17 cellular contexts compared by ENCODE assay signal in genomic region chr11:134574425-134574824, GRCh38.
DNase-seq lines count a peak whose midpoint lies in the region; ATAC-seq and TF ChIP-seq lines count a peak whose summit lies in the region.
"Had no signal": no experiment of that assay in that cellular context is flagged by ENCODE, and none has a peak within 500 bp of the region (broad histone marks: within the 10 kb centered on the region; RNA-seq: fewer than 3 reads in every experiment).

No MANE protein-coding gene starts in this region.

- H2BK5ac ChIP-seq in neuronal stem cell (ENCODE audit: low read length): no peak overlapping the region

- H3K4me2 ChIP-seq in neuronal stem cell (ENCODE audit: insufficient read depth, low read length, poor library complexity, severe bottlenecking): no peak overlapping the region
- H3K4me2 ChIP-seq: A549 had no signal

- no peak overlapping the region for H3K27ac ChIP-seq in right atrium auricular region
- no peak overlapping the region for H3K27ac ChIP-seq in endodermal cell (ENCODE audit: low read depth, low read length)
- H3K27ac ChIP-seq in neuronal stem cell (replicated peaks; ENCODE audit: low read length): no peak overlapping the region
- no peak overlapping the region for H3K27ac ChIP-seq in ascending aorta
- H3K27ac ChIP-seq: A549 had no signal

- H3K9me3 ChIP-seq in right atrium auricular region: no peaks in the 10 kb centered on the region
- H3K9me3 ChIP-seq in endodermal cell (ENCODE audit: control insufficient read depth, low read length): no peaks in the 10 kb centered on the region
- no peaks in the 10 kb centered on the region for H3K9me3 ChIP-seq in neuronal stem cell (replicated peaks in 1 of 2; ENCODE audit: control insufficient read depth in 2 of 2, insufficient read depth in 1 of 2, low read depth in 1 of 2, low read length in 2 of 2)
- H3K9me3 ChIP-seq in ascending aorta: no peaks in the 10 kb centered on the region
- H3K9me3 ChIP-seq: A549, Caco-2 had no signal

- H3K36me3 Mint-ChIP-seq in endodermal cell (ENCODE audit: low read depth): no peaks in the 10 kb centered on the region

- H2BK12ac ChIP-seq in neuronal stem cell (ENCODE audit: low read length): no peak overlapping the region

- H4K91ac ChIP-seq in neuronal stem cell (ENCODE audit: low read depth, low read length, poor library complexity): no peak overlapping the region

- H3K27me3 ChIP-seq in right atrium auricular region (no peaks in the 10 kb centered on the region), endodermal cell (ENCODE audit: control insufficient read depth, insufficient read depth, low read length, poor library complexity, severe bottlenecking) (peaks cover 73% of the 10 kb centered on the region), neuronal stem cell (ENCODE audit: control insufficient read depth in 3 of 3, insufficient read depth in 3 of 3, low read depth in 1 of 3, low read length in 3 of 3) (peaks cover 0 to 16% (median 0%) of the 10 kb centered on the region in 3 experiments), ascending aorta (no peaks in the 10 kb centered on the region)

- TF ChIP-seq CTCF in right atrium auricular region (IDR thresholded peaks at IDR 0.05) (no peak), endodermal cell (conservative IDR thresholded peaks at IDR 0.05) (no peak), ascending aorta (IDR thresholded peaks at IDR 0.05) (no peak)

- no peak overlapping the region for H3K4ac ChIP-seq in neuronal stem cell (ENCODE audit: low read length)

- no peak overlapping the region for H2AFZ ChIP-seq in neuronal stem cell (ENCODE audit: low read length)

- H3K36me3 ChIP-seq in right atrium auricular region (no peaks in the 10 kb centered on the region), endodermal cell (ENCODE audit: control insufficient read depth, insufficient read depth, low read length) (no peaks in the 10 kb centered on the region), neuronal stem cell (replicated peaks in 1 of 2; ENCODE audit: control insufficient read depth in 2 of 2, insufficient read depth in 2 of 2, low read length in 2 of 2) (no peaks in the 10 kb centered on the region), ascending aorta (no peaks in the 10 kb centered on the region)

- H3K14ac ChIP-seq in neuronal stem cell (ENCODE audit: low read length): no peak overlapping the region

- peaks cover 62% of the 10 kb centered on the region for H3K27me3 Mint-ChIP-seq in endodermal cell (ENCODE audit: insufficient read depth)

- no peaks in the 10 kb centered on the region for H3K79me1 ChIP-seq in neuronal stem cell (ENCODE audit: low read depth, low read length)

- H3K9me3 Mint-ChIP-seq in endodermal cell: no peaks in the 10 kb centered on the region
- H3K9me3 Mint-ChIP-seq: CD4-positive, alpha-beta T cell had no signal

- H3K18ac ChIP-seq in neuronal stem cell (ENCODE audit: low read length): peak overlapping the region; percentile 40

- H3K4me1 ChIP-seq in right atrium auricular region (no peaks in the 10 kb centered on the region), endodermal cell (ENCODE audit: control insufficient read depth, insufficient read depth, low read length) (no peaks in the 10 kb centered on the region), neuronal stem cell (ENCODE audit: control insufficient read depth in 2 of 2, insufficient read depth in 1 of 2, low read depth in 1 of 2, low read length in 2 of 2) (peaks cover 0 to 5% of the 10 kb centered on the region in 2 donors), ascending aorta (no peaks in the 10 kb centered on the region)
- H3K4me1 ChIP-seq: A549, Caco-2 had no signal

- H2AK5ac ChIP-seq in neuronal stem cell (ENCODE audit: low read depth, low read length): no peak overlapping the region

- DNase-seq in right atrium auricular region (ENCODE audit: low spot score) (peak; percentile 26), left cardiac atrium (no peak), endodermal cell (peak; percentile 33), neuronal stem cell (ENCODE audit: low spot score) (no peak), NCI-H2081 (lab: John Stamatoyannopoulos, UW) (no peak), hepatic stellate cell (ENCODE audit: low spot score) (no peak), ascending aorta (ENCODE audit: low spot score in 2 of 2) (no peak)
- DNase-seq: CD4-positive, alpha-beta T cell; HCEC 1CT; NCI-H1092 treated with DMSO at 0.1 percent for 48 hours; NCI-H146; NCI-H2029 treated with DMSO at 0.1 percent for 48 hours; NCI-H2171 treated with DMSO at 0.1 percent for 48 hours; NCI-H748 treated with DMSO at 0.1 percent for 48 hours; Right ventricle myocardium superior had no signal

- H3K9ac ChIP-seq in endodermal cell (ENCODE audit: extremely low read depth, low read length, poor library complexity, severe bottlenecking) (no peak overlapping the region), neuronal stem cell (ENCODE audit: low read depth, low read length, poor library complexity) (no peak overlapping the region)

- H3K4me3 Mint-ChIP-seq in endodermal cell: no peak overlapping the region
- H3K4me3 Mint-ChIP-seq: CD4-positive, alpha-beta T cell had no signal

- intact Hi-C loops in left cardiac atrium (cut with DNase I) (no loop called here), ascending aorta (cut with DNase I) (no loop called here)

- no peak overlapping the region for H3K4me3 ChIP-seq in right atrium auricular region
- no peak overlapping the region for H3K4me3 ChIP-seq in endodermal cell (ENCODE audit: low read length)
- H3K4me3 ChIP-seq in neuronal stem cell (ENCODE audit: low read length in 2 of 2): no peak overlapping the region
- no peak overlapping the region for H3K4me3 ChIP-seq in ascending aorta
- H3K4me3 ChIP-seq: A549 had no signal

- H3K27ac Mint-ChIP-seq in endodermal cell: no peak overlapping the region
- H3K27ac Mint-ChIP-seq: CD4-positive, alpha-beta T cell had no signal

- no peak overlapping the region for H2BK120ac ChIP-seq in neuronal stem cell (ENCODE audit: low read depth, low read length)

- no peak overlapping the region for H4K8ac ChIP-seq in neuronal stem cell (ENCODE audit: low read depth, low read length)

- H3K4me1 Mint-ChIP-seq in endodermal cell: peaks cover 5% of the 10 kb centered on the region

- WGBS in endodermal cell (ENCODE audit: insufficient coverage in 1 of 2, insufficient read length in 1 of 2), 2 experiments: 93% methylated on average over 3 to 7 of the region's 7 CpGs
- no CpG with 5 or more reads among the region's 7 CpGs for WGBS in neuronal stem cell (ENCODE audit: extremely low coverage in 2 of 2, insufficient read length in 2 of 2, insufficient replicate concordance in 1 of 2), 2 donors

- ATAC-seq in left cardiac atrium: no peak
- ATAC-seq: A549 had no signal

- H3K23ac ChIP-seq in neuronal stem cell (ENCODE audit: low read depth, low read length, poor library complexity): no peak overlapping the region

- no peak overlapping the region for H2BK15ac ChIP-seq in neuronal stem cell (ENCODE audit: low read length)

Comparison
In these comparisons a context has a peak if more than half of its experiments do, and no peak if none do; other contexts are left out.
1. DNase-seq: peak in right atrium auricular region (single experiment) and endodermal cell (single experiment); none in left cardiac atrium (single experiment), neuronal stem cell (single experiment), NCI-H2081 (0 of 2), hepatic stellate cell (single experiment) and ascending aorta (0 of 2).